8 cellular contexts compared by ENCODE assay signal in the genomic region with DNA sequence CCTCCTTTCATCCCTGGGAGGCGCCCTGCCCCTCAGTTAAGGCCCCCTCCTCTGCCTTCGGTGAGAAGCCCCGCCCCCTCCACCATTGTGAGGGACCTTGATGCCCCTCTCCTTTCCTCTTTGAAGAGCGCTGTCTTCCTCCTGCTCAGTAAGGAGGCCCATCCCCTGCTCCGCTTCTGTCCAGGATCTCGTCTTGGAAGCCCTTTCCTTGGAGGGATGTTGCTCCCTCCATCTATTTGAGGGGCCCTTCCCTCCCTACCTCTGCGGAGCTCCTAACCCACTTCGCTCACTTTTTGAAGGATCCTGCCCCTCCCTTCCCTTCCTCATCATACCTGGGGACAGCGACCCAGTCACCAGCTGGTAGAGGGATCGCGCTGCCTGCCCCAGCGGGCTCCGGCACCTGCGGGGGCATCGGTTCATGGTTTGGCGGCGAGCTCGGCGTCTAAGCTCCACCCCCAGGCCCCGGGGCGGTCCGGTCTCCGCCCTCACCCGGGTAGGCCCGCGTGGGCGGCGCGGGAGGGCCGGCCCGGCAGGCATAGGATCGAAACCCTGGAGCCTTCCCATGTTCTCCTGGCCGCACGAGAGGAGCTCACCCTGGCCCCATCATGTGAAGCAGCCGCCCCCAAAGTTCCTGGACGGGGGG. TPM values are rescaled to one million over a fixed set of nuclear protein-coding genes. Genes with fewer than 3 reads are reported as not detected.
A peak's percentile ranks its signal among the peaks of the same experiment; 100 is the strongest.
DNase-seq lines count a peak whose midpoint lies in the region; ATAC-seq lines count a peak whose summit lies in the region.

No MANE protein-coding gene starts in this region.

- WGBS in ectodermal cell, 2 experiments = 1% methylated on average over 36 of the region's 36 CpGs

- no peak overlapping the region for H3K27ac ChIP-seq in BLaER1 treated with 17β-estradiol and CSF1 and Interleukin-3, amounts not matched to agents 10 nM and 100 nM
- no peak overlapping the region for H3K27ac ChIP-seq in ectodermal cell (ENCODE audit: insufficient read depth, low read depth, low read length, poor library complexity, severe bottlenecking)

- H3K36me3 ChIP-seq in BLaER1 treated with 17β-estradiol and CSF1 and Interleukin-3, amounts not matched to agents 10 nM and 100 nM = peaks cover 0 to 5% (median 0%) of the 10 kb centered on the region in 11 experiments; a peak in 5 of 22 replicates
- no peaks in the 10 kb centered on the region for H3K36me3 ChIP-seq in ectodermal cell (ENCODE audit: control insufficient read depth, insufficient read depth, low read length)

- H4K20me1 ChIP-seq in BLaER1 treated with 17β-estradiol and CSF1 and Interleukin-3, amounts not matched to agents 10 nM and 100 nM = peaks cover 49 to 94% (median 69%) of the 10 kb centered on the region in 11 experiments

- H3K4me1 ChIP-seq in BLaER1 treated with 17β-estradiol and CSF1 and Interleukin-3, amounts not matched to agents 10 nM and 100 nM = peaks cover 28 to 45% (median 39%) of the 10 kb centered on the region in 10 experiments
- H3K4me1 ChIP-seq in ectodermal cell (ENCODE audit: control insufficient read depth, insufficient read depth, low read length) = peaks cover 35% of the 10 kb centered on the region

- peak; percentile 64 for DNase-seq in activated CD4-positive, alpha-beta T cell treated with anti-CD3 and anti-CD28 coated beads, Interleukin-2, amount 50 U/mL, for 1 hour
- DNase-seq in lung microvascular endothelial cell (ENCODE audit: low read depth in 2 of 2) = peak; percentile 22 to 42
- peak in 5 of 6 experiments; percentile 21 to 63 (median 38) for DNase-seq in stimulated activated naive CD4-positive, alpha-beta T cell (lab: John Stamatoyannopoulos, UW)

- H3K4me2 ChIP-seq in BLaER1 treated with 17β-estradiol and CSF1 and Interleukin-3, amounts not matched to agents 10 nM and 100 nM = peak overlapping the region; percentile 62 to 97 (median 90)

- H3K9ac ChIP-seq in BLaER1 treated with 17β-estradiol and CSF1 and Interleukin-3, amounts not matched to agents 10 nM and 100 nM = no peak overlapping the region

- H3K27me3 ChIP-seq in BLaER1 treated with 17β-estradiol and CSF1 and Interleukin-3, amounts not matched to agents 10 nM and 100 nM = peaks cover 0 to 27% (median 12%) of the 10 kb centered on the region in 11 experiments; a peak in 15 of 22 replicates
- peaks cover 30% of the 10 kb centered on the region for H3K27me3 ChIP-seq in ectodermal cell (ENCODE audit: control insufficient read depth, insufficient read depth, low read length, poor library complexity, severe bottlenecking)

- peak overlapping the region in 6 of 10 experiments; percentile 15 to 47 (median 27); a peak in 8 of 20 replicates for H3K4me3 ChIP-seq in BLaER1 treated with 17β-estradiol and CSF1 and Interleukin-3, amounts not matched to agents 10 nM and 100 nM
- peak overlapping the region; percentile 57 for H3K4me3 ChIP-seq in ectodermal cell (ENCODE audit: insufficient read depth, low read depth, low read length)

- peak; percentile 37 for ATAC-seq in HG03521 (IDR thresholded peaks at IDR 0.05; ENCODE audit: unreplicated experiment)
- no peak for ATAC-seq in GM21526 (IDR thresholded peaks at IDR 0.05; ENCODE audit: low FRiP score, unreplicated experiment)
- no peak for ATAC-seq in HG03175 (IDR thresholded peaks at IDR 0.05; ENCODE audit: unreplicated experiment)

- H3K9me3 ChIP-seq in BLaER1 treated with 17β-estradiol and CSF1 and Interleukin-3, amounts not matched to agents 10 nM and 100 nM (replicated peaks in 1 of 11) = no peaks in the 10 kb centered on the region
- H3K9me3 ChIP-seq in ectodermal cell (ENCODE audit: control insufficient read depth, low read length) = no peaks in the 10 kb centered on the region

RNA-seq across cellular contexts. Expression of a gene that starts 4.1 kb away (rescaled TPM):
- 9.7 TPM for polyA plus RNA-seq in ectodermal cell (2013, experiment 1 of 4)
- polyA plus RNA-seq in ectodermal cell (2013, experiment 2 of 4) = 9.2 TPM
- 7.5 TPM for polyA plus RNA-seq in ectodermal cell (2013, experiment 3 of 4)
- polyA plus RNA-seq in ectodermal cell (2013, experiment 4 of 4) = 11.9 TPM
- total RNA-seq in lung microvascular endothelial cell = under 0.01 and 0.20 TPM in 2 replicates

RNA-seq across cellular contexts. Expression of a gene that starts 21.3 kb away (rescaled TPM):
- polyA plus RNA-seq in ectodermal cell (2013, experiment 1 of 4) = 153 TPM
- polyA plus RNA-seq in ectodermal cell (2013, experiment 2 of 4) = 178 TPM
- polyA plus RNA-seq in ectodermal cell (2013, experiment 3 of 4) = 120 TPM
- 142 TPM for polyA plus RNA-seq in ectodermal cell (2013, experiment 4 of 4)
- total RNA-seq in lung microvascular endothelial cell = 43.8 and 64.3 TPM in 2 replicates

RNA-seq across cellular contexts. Expression of a gene that starts 56.3 kb away (rescaled TPM):
- polyA plus RNA-seq in ectodermal cell (2013, experiment 1 of 4) = 71.5 TPM
- 65.6 TPM for polyA plus RNA-seq in ectodermal cell (2013, experiment 2 of 4)
- polyA plus RNA-seq in ectodermal cell (2013, experiment 3 of 4) = 66.9 TPM
- polyA plus RNA-seq in ectodermal cell (2013, experiment 4 of 4) = 78.8 TPM
- 57.9 and 91.1 TPM in 2 replicates for total RNA-seq in lung microvascular endothelial cell
